Comparison of ENCODE assay signal across 9 cellular contexts in the genomic region with DNA sequence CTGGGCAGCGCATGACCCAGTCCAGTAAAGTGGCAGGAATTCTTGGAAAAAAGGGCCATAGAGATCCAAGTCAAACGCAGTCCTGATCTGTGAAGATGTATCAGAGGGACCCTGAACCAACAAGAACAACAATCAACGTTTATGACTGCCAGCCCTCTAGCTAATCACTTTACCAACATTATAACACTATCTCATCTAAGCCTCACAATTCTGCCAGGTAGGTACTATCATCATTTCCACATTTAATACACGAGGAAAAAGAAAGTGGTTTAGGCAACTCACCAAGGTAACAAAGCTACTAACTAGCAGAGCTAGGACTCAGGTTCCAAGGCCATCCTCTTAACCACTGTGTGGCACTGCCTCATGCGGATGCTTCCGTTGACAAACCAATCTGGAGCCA.
"Had no signal": no experiment of that assay in that cellular context is flagged by ENCODE, and none has a peak within 500 bp of the region (broad histone marks: within the 10 kb centered on the region; RNA-seq: fewer than 3 reads in every experiment).

No MANE protein-coding gene starts in this region.

- H3K4me3 ChIP-seq: GM23248, HAP-1 had no signal

- H2AFZ ChIP-seq: GM23248 had no signal

- H3K9me3 Mint-ChIP-seq: IgD-negative memory B cell had no signal

- H3K36me3 ChIP-seq: HAP-1 had no signal

- H3K27me3 Mint-ChIP-seq: IgD-negative memory B cell had no signal

- DNase-seq: GM23248, GOT3, H7, KBM-7 had no signal

- H3K9ac ChIP-seq: GM23248, KMS-11 had no signal

- H3K4me3 Mint-ChIP-seq: IgD-negative memory B cell had no signal

- H3K4me2 ChIP-seq: KMS-11 had no signal

- ATAC-seq: HCT116 had no signal

- H3K9me3 ChIP-seq: HAP-1 had no signal

- H3K27ac ChIP-seq: GM23248, HL-60, KMS-11 had no signal
